Comparison of ENCODE assay signal across 8 cellular contexts in genomic region chr2:8603356-8603755, GRCh38.
DNase-seq lines count a peak whose midpoint lies in the region; ATAC-seq and TF ChIP-seq lines count a peak whose summit lies in the region.
"Not testable (repeated sequence)": the region's sequence is repeated elsewhere in the genome, so short reads cannot be mapped to it uniquely, and the experiment has no call there.

No MANE protein-coding gene starts in this region.

- H3K4me3 ChIP-seq in OCI-LY3 (ENCODE audit: low read length); hepatocyte; neutrophil (ENCODE audit: low read depth in 1 of 2, low read length in 1 of 2): not testable (repeated sequence)

- H3K4me1 Mint-ChIP-seq in CD14-positive monocyte (peaks cover 44% of the 10 kb centered on the region), type B pancreatic cell (ENCODE audit: unreplicated experiment) (peaks cover 35% of the 10 kb centered on the region)
- H3K4me1 Mint-ChIP-seq in stimulated activated memory B cell treated with anti-CD40 and anti-IgM and Interleukin-4, amounts not matched to agents 10 μg/mL and 1 μg/mL and 100 μg/mL, for 72 hours = peaks cover 10% of the 10 kb centered on the region

- not testable (repeated sequence) for H4K20me1 ChIP-seq in OCI-LY3 (ENCODE audit: insufficient read depth, low read length); hepatocyte (ENCODE audit: insufficient read depth, poor library complexity, severe bottlenecking)

- peak overlapping the region; percentile 61 for H3K4me2 ChIP-seq in OCI-LY3 (ENCODE audit: low read length)
- H3K4me2 ChIP-seq in hepatocyte = not testable (repeated sequence)

- H3K36me3 Mint-ChIP-seq in CD14-positive monocyte; stimulated activated memory B cell treated with anti-CD40 and anti-IgM and Interleukin-4, amounts not matched to agents 10 μg/mL and 1 μg/mL and 100 μg/mL, for 72 hours; type B pancreatic cell: not testable (repeated sequence)

- intact Hi-C loops in CD14-positive monocyte (cut with micrococcal nuclease) = loop anchor here in 1 of 2 donors (5.0 to 10.0 kb wide), 2 partner anchors 74 to 299 kb away; no protein-coding TSS in a partner anchor
- intact Hi-C loops in posterior vena cava (cut with DNase I) = not testable (repeated sequence)

- 89% methylated on average over 4 of the region's 4 CpGs for WGBS in hepatocyte (ENCODE audit: low lambda C conversion rate, missing lambda C conversion rate)

- not testable (repeated sequence) for H2AFZ ChIP-seq in OCI-LY3 (ENCODE audit: low read depth, low read length); hepatocyte

- H3K27me3 Mint-ChIP-seq in CD14-positive monocyte (ENCODE audit: low read depth in 3 of 3); type B pancreatic cell: not testable (repeated sequence)
- H3K27me3 Mint-ChIP-seq in stimulated activated memory B cell treated with anti-CD40 and anti-IgM and Interleukin-4, amounts not matched to agents 10 μg/mL and 1 μg/mL and 100 μg/mL, for 72 hours = peaks cover 11% of the 10 kb centered on the region

- H3K27ac ChIP-seq in OCI-LY3 (ENCODE audit: low read length) (peak overlapping the region; percentile 62), hepatocyte (peak overlapping the region; percentile 63), neutrophil (peak overlapping the region; percentile 72)

- not testable (repeated sequence) for H3K79me2 ChIP-seq in OCI-LY3 (ENCODE audit: low read length); hepatocyte

- not testable (repeated sequence) for H3K9me3 ChIP-seq in OCI-LY3 (ENCODE audit: insufficient read depth, low read length); hepatocyte (ENCODE audit: low read depth); neutrophil

- DNase-seq in CD14-positive monocyte (ENCODE audit: low spot score); hepatocyte (ENCODE audit: low spot score); type B pancreatic cell (ENCODE audit: extremely low spot score, unreplicated experiment): not testable (repeated sequence)
- peak; percentile 10 for DNase-seq in activated effector memory CD4-positive, alpha-beta T cell treated with anti-CD3 and anti-CD28 coated beads, Interleukin-2, amount 50 U/mL, for 16 hours
- DNase-seq in posterior vena cava (ENCODE audit: low spot score) = peak; percentile 37

- H3K9me3 Mint-ChIP-seq in CD14-positive monocyte; stimulated activated memory B cell treated with anti-CD40 and anti-IgM and Interleukin-4, amounts not matched to agents 10 μg/mL and 1 μg/mL and 100 μg/mL, for 72 hours: not testable (repeated sequence)
- H3K9me3 Mint-ChIP-seq in type B pancreatic cell = peaks cover 10% of the 10 kb centered on the region

- H3K27ac Mint-ChIP-seq in CD14-positive monocyte = peak overlapping the region; percentile 28 to 90 (median 86)
- H3K27ac Mint-ChIP-seq in stimulated activated memory B cell treated with anti-CD40 and anti-IgM and Interleukin-4, amounts not matched to agents 10 μg/mL and 1 μg/mL and 100 μg/mL, for 72 hours = peak overlapping the region; percentile 53
- H3K27ac Mint-ChIP-seq in type B pancreatic cell = peak overlapping the region; percentile 88

- not testable (repeated sequence) for TF ChIP-seq CTCF in CD14-positive monocyte (IDR thresholded peaks at IDR 0.05); OCI-LY3 (IDR thresholded peaks at IDR 0.05; ENCODE audit: low read depth, low read length); hepatocyte (IDR thresholded peaks at IDR 0.05; ENCODE audit: poor library complexity); neutrophil (IDR thresholded peaks at IDR 0.05); type B pancreatic cell (conservative IDR thresholded peaks at IDR 0.05)

- H3K27me3 ChIP-seq in OCI-LY3 (ENCODE audit: low read depth, low read length); hepatocyte; neutrophil: not testable (repeated sequence)

- not testable (repeated sequence) for H3K4me3 Mint-ChIP-seq in CD14-positive monocyte; stimulated activated memory B cell treated with anti-CD40 and anti-IgM and Interleukin-4, amounts not matched to agents 10 μg/mL and 1 μg/mL and 100 μg/mL, for 72 hours; type B pancreatic cell

- not testable (repeated sequence) for H3K9ac ChIP-seq in OCI-LY3 (ENCODE audit: low read length)

- not testable (repeated sequence) for ATAC-seq in stimulated activated memory B cell treated with anti-CD40 and anti-IgM and Interleukin-4, amounts not matched to agents 10 μg/mL and 1 μg/mL and 100 μg/mL, for 72 hours

- peaks cover 67% of the 10 kb centered on the region for H3K4me1 ChIP-seq in OCI-LY3 (ENCODE audit: low read length)
- peaks cover 12% of the 10 kb centered on the region for H3K4me1 ChIP-seq in hepatocyte (ENCODE audit: insufficient read depth)
- H3K4me1 ChIP-seq in neutrophil (ENCODE audit: control insufficient read depth in 1 of 2, insufficient read depth in 1 of 2, low read depth in 1 of 2, low read length in 1 of 2) = peaks cover 23 to 52% of the 10 kb centered on the region in 2 experiments

- H3K36me3 ChIP-seq in OCI-LY3 (replicated peaks; ENCODE audit: low read depth, low read length); hepatocyte (replicated peaks; ENCODE audit: insufficient read depth, low read depth); neutrophil: not testable (repeated sequence)

- H3K9me2 ChIP-seq in hepatocyte (replicated peaks; ENCODE audit: insufficient read depth) = not testable (repeated sequence)
